26 cellular contexts compared by ENCODE assay signal in genomic region chr6:158257781-158258180, GRCh38.
"Had no signal": no experiment of that assay in that cellular context is flagged by ENCODE, and none has a peak within 500 bp of the region (broad histone marks: within the 10 kb centered on the region; RNA-seq: fewer than 3 reads in every experiment).

No MANE protein-coding gene starts in this region.

- H3K27me3 Mint-ChIP-seq: activated naive CD8-positive, alpha-beta T cell; memory B cell; stimulated activated naive CD8-positive, alpha-beta T cell treated with anti-CD3 and anti-CD28 coated beads, Interleukin-15, amount 100 ng/mL, for 72 hours had no signal

- H3K27ac Mint-ChIP-seq: activated naive CD8-positive, alpha-beta T cell; activated T-helper 2 cell treated with anti-CD3 and anti-CD28 coated beads, Interferon-gamma antibody, Interleukin-2, Interleukin-4, amounts not matched to agents 10 μg/mL and 5 μg/mL and 100 μg/mL, durations not matched to agents 14 hours and 24 hours and 36 hours; endodermal cell; memory B cell; nephron progenitor cell; stimulated activated naive CD8-positive, alpha-beta T cell treated with anti-CD3 and anti-CD28 coated beads, Interleukin-15, amount 100 ng/mL, for 72 hours; T-helper 2 cell treated with Interferon-gamma antibody and Interleukin-4, amounts not matched to agents 5 μg/mL and 100 μg/mL, for 36 hours had no signal

- H3K4me3 Mint-ChIP-seq: activated naive CD8-positive, alpha-beta T cell; activated T-cell treated with anti-CD3 and anti-CD28 coated beads, Interleukin-2, amount 50 U/mL, for 4 hours; endodermal cell; memory B cell; nephron progenitor cell; stimulated activated naive CD8-positive, alpha-beta T cell treated with anti-CD3 and anti-CD28 coated beads, Interleukin-15, amount 100 ng/mL, for 72 hours; T-helper 2 cell treated with Interferon-gamma antibody and Interleukin-4, amounts not matched to agents 5 μg/mL and 100 μg/mL, for 36 hours had no signal

- H3K4me3 ChIP-seq: adrenal gland, ascending aorta, coronary artery, esophagus squamous epithelium, gastroesophageal sphincter, heart left ventricle, pancreas, tibial artery, vagina had no signal

- H3K9me3 ChIP-seq: adrenal gland, ascending aorta, esophagus squamous epithelium, gastroesophageal sphincter, heart left ventricle, pancreas, tibial artery, vagina had no signal

- H3K27me3 ChIP-seq: adrenal gland, ascending aorta, esophagus squamous epithelium, gastroesophageal sphincter, heart left ventricle, pancreas, tibial artery, vagina had no signal

- DNase-seq: activated CD4-positive, alpha-beta T cell treated with anti-CD3 and anti-CD28 coated beads for 1 hour; activated CD8-positive, alpha-beta memory T cell treated with anti-CD3 and anti-CD28 coated beads for 24 hours; activated CD8-positive, alpha-beta memory T cell treated with anti-CD3 and anti-CD28 coated beads, Interleukin-2, amount 50 U/mL, for 48 hours; activated naive CD4-positive, alpha-beta T cell; activated T-cell treated with anti-CD3 and anti-CD28 coated beads, Interleukin-2, amount 50 U/mL, for 4 hours; adrenal gland; central memory CD4-positive, alpha-beta T cell; endodermal cell; esophagus squamous epithelium; heart left ventricle; nephron progenitor cell; pancreas; right cardiac atrium; stimulated activated CD4-positive, alpha-beta T cell treated with anti-CD3 and anti-CD28 coated beads, Interleukin-1b, Interleukin-23, amount 100 ng/mL, for 48 hours; stimulated activated naive CD8-positive, alpha-beta T cell treated with anti-CD3 and anti-CD28 coated beads, Interleukin-15, amount 100 ng/mL, for 72 hours; tibial artery had no signal

- H3K36me3 ChIP-seq: adrenal gland, ascending aorta, heart left ventricle, pancreas, tibial artery, vagina had no signal

- H3K27ac ChIP-seq: adrenal gland, ascending aorta, coronary artery, esophagus squamous epithelium, gastroesophageal sphincter, heart left ventricle, pancreas, tibial artery, vagina had no signal

- ATAC-seq: activated T-cell treated with anti-CD3 and anti-CD28 coated beads, Interleukin-2, amount 50 U/mL, for 4 hours; gastroesophageal sphincter; heart left ventricle; pancreas; right cardiac atrium; stimulated activated naive CD8-positive, alpha-beta T cell treated with anti-CD3 and anti-CD28 coated beads, Interleukin-15, amount 100 ng/mL, for 72 hours had no signal

- H3K4me1 ChIP-seq: adrenal gland, ascending aorta had no signal

- H3K9me3 Mint-ChIP-seq: activated T-cell treated with anti-CD3 and anti-CD28 coated beads, Interleukin-2, amount 50 U/mL, for 4 hours; activated T-helper 2 cell treated with anti-CD3 and anti-CD28 coated beads, Interferon-gamma antibody, Interleukin-2, Interleukin-4, amounts not matched to agents 10 μg/mL and 5 μg/mL and 100 μg/mL, durations not matched to agents 14 hours and 24 hours and 36 hours; endodermal cell; memory B cell; stimulated activated naive CD8-positive, alpha-beta T cell treated with anti-CD3 and anti-CD28 coated beads, Interleukin-15, amount 100 ng/mL, for 72 hours; T-helper 2 cell treated with Interferon-gamma antibody and Interleukin-4, amounts not matched to agents 5 μg/mL and 100 μg/mL, for 36 hours had no signal

- FAIRE-seq: islet of Langerhans, pancreas, TTC549 had no signal
